Comparison of ENCODE assay signal across 1 cellular context in the genomic region with DNA sequence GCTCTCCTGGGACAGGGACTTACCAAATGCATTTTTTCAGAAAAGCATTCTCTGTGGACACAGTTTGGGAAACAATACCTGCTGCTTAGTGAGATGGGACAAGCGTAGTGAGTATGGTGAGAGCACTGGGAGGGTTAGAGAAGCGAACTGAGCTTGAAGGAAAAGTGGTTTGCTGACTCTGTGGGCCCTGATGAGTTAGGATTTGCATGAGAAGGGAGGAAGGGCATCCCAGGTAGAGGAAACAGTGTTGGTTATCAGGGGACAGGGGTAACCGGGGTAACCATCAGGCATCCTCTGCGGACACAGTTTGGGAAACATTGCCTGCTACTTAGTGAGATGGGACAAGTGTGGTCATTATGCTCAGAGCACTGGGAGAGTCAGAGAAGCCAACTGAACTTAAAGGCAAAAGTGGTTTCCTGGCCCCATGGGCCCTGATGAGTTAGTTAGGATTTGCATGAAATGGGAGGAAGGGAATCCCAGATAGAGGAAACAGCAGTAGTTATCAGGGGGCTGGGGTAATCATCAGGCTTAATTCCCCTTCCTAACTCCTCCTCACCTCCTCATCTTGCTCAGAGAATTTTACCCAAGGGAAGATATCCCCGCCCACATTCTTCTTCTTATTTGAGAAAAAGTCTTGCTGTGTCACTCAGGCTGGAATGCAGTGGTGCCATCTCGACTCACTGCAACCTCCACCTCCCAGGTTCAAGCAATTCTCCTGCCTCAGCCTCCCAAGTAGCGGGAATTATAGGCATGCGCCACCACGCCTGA.
TF ChIP-seq lines count a peak whose summit lies in the region.

No MANE protein-coding gene starts in this region.

TF ChIP-seq in WTC11, 78 proteins besides CTCF, POLR2A, EP300 and RAD21:
- TF ChIP-seq ZNF219 (CRISPR knock-in tag; IDR thresholded peaks at IDR 0.05; ENCODE audit: borderline replicate concordance) (no peak), GTF2I (CRISPR knock-in tag; conservative IDR thresholded peaks at IDR 0.05) (no peak), NFATC4 (CRISPR knock-in tag; IDR thresholded peaks at IDR 0.05) (no peak), ZNF121 (CRISPR knock-in tag; IDR thresholded peaks at IDR 0.05) (no peak), SMAD3 (CRISPR knock-in tag; IDR thresholded peaks at IDR 0.05; ENCODE audit: borderline replicate concordance) (no peak)
- TF ChIP-seq, protein P1, sequence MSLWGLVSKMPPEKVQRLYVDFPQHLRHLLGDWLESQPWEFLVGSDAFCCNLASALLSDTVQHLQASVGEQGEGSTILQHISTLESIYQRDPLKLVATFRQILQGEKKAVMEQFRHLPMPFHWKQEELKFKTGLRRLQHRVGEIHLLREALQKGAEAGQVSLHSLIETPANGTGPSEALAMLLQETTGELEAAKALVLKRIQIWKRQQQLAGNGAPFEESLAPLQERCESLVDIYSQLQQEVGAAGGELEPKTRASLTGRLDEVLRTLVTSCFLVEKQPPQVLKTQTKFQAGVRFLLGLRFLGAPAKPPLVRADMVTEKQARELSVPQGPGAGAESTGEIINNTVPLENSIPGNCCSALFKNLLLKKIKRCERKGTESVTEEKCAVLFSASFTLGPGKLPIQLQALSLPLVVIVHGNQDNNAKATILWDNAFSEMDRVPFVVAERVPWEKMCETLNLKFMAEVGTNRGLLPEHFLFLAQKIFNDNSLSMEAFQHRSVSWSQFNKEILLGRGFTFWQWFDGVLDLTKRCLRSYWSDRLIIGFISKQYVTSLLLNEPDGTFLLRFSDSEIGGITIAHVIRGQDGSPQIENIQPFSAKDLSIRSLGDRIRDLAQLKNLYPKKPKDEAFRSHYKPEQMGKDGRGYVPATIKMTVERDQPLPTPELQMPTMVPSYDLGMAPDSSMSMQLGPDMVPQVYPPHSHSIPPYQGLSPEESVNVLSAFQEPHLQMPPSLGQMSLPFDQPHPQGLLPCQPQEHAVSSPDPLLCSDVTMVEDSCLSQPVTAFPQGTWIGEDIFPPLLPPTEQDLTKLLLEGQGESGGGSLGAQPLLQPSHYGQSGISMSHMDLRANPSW (CRISPR knock-in tag; conservative IDR thresholded peaks at IDR 0.05; ENCODE audit: low read depth), result no peak
TF ChIP-seq in WTC11: peak in this region for 0.
